ENCODE assay signal across 8 cellular contexts in the genomic region with DNA sequence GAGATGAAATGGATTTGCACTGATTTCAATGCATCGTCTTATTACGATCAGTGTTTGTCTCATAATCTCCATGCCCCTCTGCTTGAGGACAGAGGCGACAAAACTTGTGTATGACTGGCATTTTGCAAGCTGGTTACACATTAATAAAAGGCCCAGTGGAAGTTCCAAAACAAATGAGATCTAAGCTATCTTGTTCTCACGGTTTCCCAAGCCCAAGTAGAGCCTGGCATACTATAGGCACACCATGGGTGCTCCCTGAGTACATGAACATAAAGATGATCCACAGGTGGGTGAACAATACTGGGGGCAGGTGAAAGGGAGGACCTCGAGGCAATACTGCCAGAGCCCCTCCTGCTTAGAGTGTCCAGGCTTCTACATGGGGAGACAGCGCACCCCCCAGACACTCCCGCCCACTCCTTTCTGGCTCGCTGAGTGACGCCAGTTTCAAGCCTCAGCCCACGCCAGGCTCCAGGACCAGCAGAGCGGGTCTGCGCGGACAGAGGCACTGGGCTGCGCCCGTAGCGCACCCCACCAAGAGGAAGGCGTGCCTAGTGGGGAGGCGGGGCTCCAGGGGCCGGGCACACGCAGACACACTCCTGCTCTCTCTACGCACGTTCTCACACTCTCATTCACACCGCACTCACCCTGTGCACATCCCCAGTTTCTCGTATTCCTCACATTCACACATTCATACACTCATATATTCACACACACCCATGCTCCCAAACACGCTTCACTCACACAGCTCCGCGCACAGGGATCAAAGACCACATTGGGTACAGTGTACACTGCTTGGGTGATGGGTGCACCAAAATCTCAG. TPM values are rescaled to one million over a fixed set of nuclear protein-coding genes. Genes with fewer than 3 reads are reported as not detected.
DNase-seq lines count a peak whose midpoint lies in the region; ATAC-seq and TF ChIP-seq lines count a peak whose summit lies in the region.

No MANE protein-coding gene starts in this region.

- H3K27ac ChIP-seq in MM.1S (ENCODE audit: low read length), result no peak overlapping the region
- no peak overlapping the region for H3K27ac ChIP-seq in stomach smooth muscle (ENCODE audit: low read length)

- H3K9me2 ChIP-seq in MM.1S (replicated peaks; ENCODE audit: insufficient read depth, low read length), result no peaks in the 10 kb centered on the region

- no peak overlapping the region for H2AFZ ChIP-seq in MM.1S (ENCODE audit: low read length)

- H3F3A ChIP-seq in MM.1S (ENCODE audit: insufficient read depth, low read length), result no peaks in the 10 kb centered on the region

- peak; percentile 58 for ATAC-seq in GM19035 (IDR thresholded peaks at IDR 0.05; ENCODE audit: unreplicated experiment)

- H3K36me3 ChIP-seq in MM.1S (replicated peaks; ENCODE audit: insufficient read depth, low read length), result no peaks in the 10 kb centered on the region
- H3K36me3 ChIP-seq in stomach smooth muscle (ENCODE audit: control insufficient read depth in 2 of 2, insufficient read depth in 2 of 2, low read length in 2 of 2), result no peaks in the 10 kb centered on the region

- H3K4me3 Mint-ChIP-seq in brain, result peak overlapping the region; percentile 85 to 94 (median 90)

- H3K4me1 ChIP-seq in MM.1S (ENCODE audit: low read length) (no peaks in the 10 kb centered on the region), stomach smooth muscle (ENCODE audit: control insufficient read depth, insufficient read depth, low read length) (peaks cover 15% of the 10 kb centered on the region)

- peaks cover 0 to 4% (median 0%) of the 10 kb centered on the region in 5 experiments for H3K9me3 Mint-ChIP-seq in brain

- no peaks in the 10 kb centered on the region for H3K9me3 ChIP-seq in MM.1S (replicated peaks; ENCODE audit: insufficient read depth, low read length)
- H3K9me3 ChIP-seq in stomach smooth muscle (ENCODE audit: control insufficient read depth in 2 of 2, low read length in 2 of 2), result no peaks in the 10 kb centered on the region

- TF ChIP-seq CTCF in MM.1S (IDR thresholded peaks at IDR 0.05; ENCODE audit: low read length) (no peak), brain (conservative IDR thresholded peaks at IDR 0.05) (no peak)

- H3K27me3 ChIP-seq in MM.1S (replicated peaks; ENCODE audit: insufficient read depth, low read length) (0 out of 2 replicates have a peak, but pooled peaks cover 3% of the 10 kb centered on the region), stomach smooth muscle (ENCODE audit: control insufficient read depth in 1 of 2, insufficient read depth in 2 of 2, low read length in 2 of 2) (peaks cover 42 to 49% of the 10 kb centered on the region in 2 donors)

- no peaks in the 10 kb centered on the region for H3K36me3 Mint-ChIP-seq in brain

- peaks cover 51% of the 10 kb centered on the region for H3K27me3 Mint-ChIP-seq in brain

- no peaks in the 10 kb centered on the region for H3K79me2 ChIP-seq in MM.1S (ENCODE audit: low read length)

- peak overlapping the region; percentile 46; the same call in 1 of the 2 replicates for H3K4me2 ChIP-seq in MM.1S (ENCODE audit: low read depth, low read length)

- H3K4me1 Mint-ChIP-seq in brain, result peaks cover 43% of the 10 kb centered on the region

- no peak overlapping the region for H3K9ac ChIP-seq in MM.1S (ENCODE audit: low read length)
- no peak overlapping the region for H3K9ac ChIP-seq in stomach smooth muscle (ENCODE audit: low read length in 2 of 2)

- H4K20me1 ChIP-seq in MM.1S (ENCODE audit: insufficient read depth, low read length), result no peaks in the 10 kb centered on the region

- peak; percentile 23 for DNase-seq in Ammon's horn (ENCODE audit: low spot score)
- DNase-seq in MM.1S, result no peak
- DNase-seq in kidney tubule cell (ENCODE audit: low spot score), result peak; percentile 51
- DNase-seq in LoVo (ENCODE audit: low spot score), result no peak
- no peak for DNase-seq in putamen (ENCODE audit: low spot score)

- H3K27ac Mint-ChIP-seq in brain, result peak overlapping the region in 2 of 5 experiments; percentile 1

- H3K4me3 ChIP-seq in MM.1S (ENCODE audit: low read length) (peak overlapping the region; percentile 46; the same call in 1 of the 2 replicates), stomach smooth muscle (ENCODE audit: low read length in 2 of 2) (peak overlapping the region; percentile 82 to 84)

RNA-seq across cellular contexts. Expression of gene GSX2, which starts 8.9 kb away (rescaled TPM):
- 0.19 TPM for polyA plus RNA-seq in brain (ENCODE audit: insufficient read depth, low read depth, low replicate concordance)

RNA-seq across cellular contexts. Expression of gene CHIC2, which starts 26.6 kb away (rescaled TPM):
- 11.3 TPM for polyA plus RNA-seq in brain (ENCODE audit: insufficient read depth, low read depth, low replicate concordance)

Comparison
In these comparisons a context has a peak if more than half of its experiments do, and no peak if none do; other contexts are left out.
1. DNase-seq: peak in Ammon's horn (single experiment) and kidney tubule cell (single experiment); none in MM.1S (single experiment), LoVo (single experiment) and putamen (single experiment).